ENCODE assay signal across 27 cellular contexts in genomic region chr6:129795261-129795660, GRCh38.
DNase-seq lines count a peak whose midpoint lies in the region; ATAC-seq and TF ChIP-seq lines count a peak whose summit lies in the region.
"Had no signal": no experiment of that assay in that cellular context is flagged by ENCODE, and none has a peak within 500 bp of the region (broad histone marks: within the 10 kb centered on the region; RNA-seq: fewer than 3 reads in every experiment).

No MANE protein-coding gene starts in this region.

- no peaks in the 10 kb centered on the region for H3K4me1 Mint-ChIP-seq in MCF 10A (ENCODE audit: insufficient read depth, unreplicated experiment)
- H3K4me1 Mint-ChIP-seq: stimulated activated naive CD8-positive, alpha-beta T cell treated with anti-CD3 and anti-CD28 coated beads, Interleukin-15, amount 100 ng/mL, for 72 hours had no signal

- H3K27me3 Mint-ChIP-seq in MCF 10A (ENCODE audit: insufficient read depth, unreplicated experiment) = no peaks in the 10 kb centered on the region
- H3K27me3 Mint-ChIP-seq: activated CD4-positive, alpha-beta memory T cell treated with anti-CD3 and anti-CD28 coated beads for 36 hours had no signal

- peaks cover 4% of the 10 kb centered on the region for H3K27me3 ChIP-seq in mammary epithelial cell (ENCODE audit: insufficient read depth, low read length)
- no peaks in the 10 kb centered on the region for H3K27me3 ChIP-seq in RWPE2 (ENCODE audit: insufficient read depth, poor library complexity, severe bottlenecking)
- H3K27me3 ChIP-seq: esophagus muscularis mucosa, ovary, upper lobe of right lung had no signal

- intact Hi-C loops in MCF 10A (cut with micrococcal nuclease) = no loop called here
- intact Hi-C loops in mammary epithelial cell (cut with micrococcal nuclease) = no loop called here

- WGBS in mammary epithelial cell (ENCODE audit: low coverage, missing lambda C conversion rate) = 75% methylated on average over 2 of the region's 2 CpGs

- H3K36me3 ChIP-seq in mammary epithelial cell (ENCODE audit: insufficient read depth, low read length) (no peaks in the 10 kb centered on the region), RWPE2 (ENCODE audit: low read depth) (no peaks in the 10 kb centered on the region)
- H3K36me3 ChIP-seq: esophagus muscularis mucosa, ovary, upper lobe of right lung, WERI-Rb-1 had no signal

- no peak overlapping the region for H3K4me3 Mint-ChIP-seq in MCF 10A (ENCODE audit: unreplicated experiment)
- H3K4me3 Mint-ChIP-seq: activated CD4-positive, alpha-beta memory T cell treated with anti-CD3 and anti-CD28 coated beads for 36 hours; CD4-positive, alpha-beta memory T cell; memory B cell; naive thymus-derived CD4-positive, alpha-beta T cell; stimulated activated naive CD8-positive, alpha-beta T cell treated with anti-CD3 and anti-CD28 coated beads, Interleukin-15, amount 100 ng/mL, for 72 hours; T-helper 17 cell had no signal

- BruUV-seq in MCF 10A (replicated peaks; lab: Mats Ljungman, UMichigan) (no TSS peak), mammary epithelial cell (replicated peaks; lab: Mats Ljungman, UMichigan) (no TSS peak)

- no peaks in the 10 kb centered on the region for H4K20me1 ChIP-seq in mammary epithelial cell (ENCODE audit: insufficient read depth, low read length)

- peak; percentile 95 for ATAC-seq in RWPE2 (ENCODE audit: low read depth)
- no peak for ATAC-seq in HG02852 (IDR thresholded peaks at IDR 0.05; ENCODE audit: unreplicated experiment)
- ATAC-seq: naive thymus-derived CD4-positive, alpha-beta T cell; stimulated activated naive CD8-positive, alpha-beta T cell treated with anti-CD3 and anti-CD28 coated beads, Interleukin-15, amount 100 ng/mL, for 72 hours; T-helper 17 cell; upper lobe of right lung had no signal

- H2AFZ ChIP-seq in mammary epithelial cell (ENCODE audit: low read depth, low read length) = no peak overlapping the region

- peak; percentile 86 for DNase-seq in MCF 10A (ENCODE audit: unreplicated experiment)
- no peak for DNase-seq in mammary epithelial cell
- no peak for DNase-seq in RWPE2 (ENCODE audit: low spot score)
- DNase-seq in iPS-NIHi11 (ENCODE audit: low spot score) = peak; percentile 14
- no peak for DNase-seq in GM19238 (ENCODE audit: insufficient read length, low spot score)
- no peak for DNase-seq in activated CD4-positive, alpha-beta T cell treated with anti-CD3 and anti-CD28 coated beads, Interleukin-2, amount 50 U/mL, for 48 hours
- DNase-seq in putamen (ENCODE audit: low spot score) = no peak
- DNase-seq: activated CD4-positive, alpha-beta memory T cell treated with anti-CD3 and anti-CD28 coated beads for 36 hours; activated naive CD4-positive, alpha-beta T cell; amygdala; CD4-positive, alpha-beta memory T cell; central memory CD4-positive, alpha-beta T cell; DMS79 treated with DMSO at 0.1 percent for 48 hours; KG1; naive thymus-derived CD4-positive, alpha-beta T cell; NCI-H1092; NCI-H2081; ovary; SIG-M5; stimulated activated CD4-positive, alpha-beta T cell treated with anti-CD3 and anti-CD28 coated beads, Interleukin-2, amount 100 ng/mL, for 48 hours; stimulated activated naive CD8-positive, alpha-beta T cell treated with anti-CD3 and anti-CD28 coated beads, Interleukin-15, amount 100 ng/mL, for 72 hours; T-helper 17 cell; upper lobe of right lung; WERI-Rb-1 had no signal

- no peak overlapping the region for H3K4me2 ChIP-seq in mammary epithelial cell (ENCODE audit: insufficient read depth, low read depth, low read length)

- H3K9ac ChIP-seq in mammary epithelial cell (ENCODE audit: insufficient read depth, low read length) = no peak overlapping the region

- H3K4me1 ChIP-seq in mammary epithelial cell (ENCODE audit: insufficient read depth, low read length) (no peaks in the 10 kb centered on the region), RWPE2 (ENCODE audit: insufficient read depth, poor library complexity, severe bottlenecking) (no peaks in the 10 kb centered on the region)
- H3K4me1 ChIP-seq: esophagus muscularis mucosa, upper lobe of right lung had no signal

- H3K27ac Mint-ChIP-seq in MCF 10A (ENCODE audit: low read depth, unreplicated experiment) = no peak overlapping the region
- H3K27ac Mint-ChIP-seq: activated CD4-positive, alpha-beta memory T cell treated with anti-CD3 and anti-CD28 coated beads for 36 hours; CD4-positive, alpha-beta memory T cell; memory B cell; naive thymus-derived CD4-positive, alpha-beta T cell; T-helper 17 cell had no signal

- no peaks in the 10 kb centered on the region for H3K79me2 ChIP-seq in mammary epithelial cell (ENCODE audit: insufficient read depth, low read length)

- in situ Hi-C loops in mammary epithelial cell (cut with MboI; ENCODE audit: low sequenced_read_pairs in 2 of 2) = no loop called here

- POLR2A ChIA-PET in MCF 10A (lab: Yijun Ruan, JAX) = interaction anchor here (0.6 to 0.7 kb wide), 2 partner anchors 38 to 305 kb away, joined by 3 read pairs; no protein-coding TSS in a partner anchor

- CTCF ChIA-PET in MCF 10A (lab: Yijun Ruan, JAX) (no interaction called here), mammary epithelial cell (lab: Charles Lee; ENCODE audit: low non-redundant PET) (no interaction called here)

- H3K27ac ChIP-seq in mammary epithelial cell (ENCODE audit: insufficient read depth, low read depth, low read length) (no peak overlapping the region), RWPE2 (ENCODE audit: poor library complexity, severe bottlenecking) (no peak overlapping the region)
- H3K27ac ChIP-seq: esophagus muscularis mucosa, ovary, upper lobe of right lung, WERI-Rb-1 had no signal

- dilution Hi-C loops in mammary epithelial cell (cut with HindIII; ENCODE audit: low sequenced_read_pairs) = no loop called here

- no peaks in the 10 kb centered on the region for H3K9me3 ChIP-seq in mammary epithelial cell (replicated peaks; ENCODE audit: insufficient read depth, low read length)
- peaks cover 2% of the 10 kb centered on the region for H3K9me3 ChIP-seq in RWPE2 (ENCODE audit: severe bottlenecking)
- H3K9me3 ChIP-seq: esophagus muscularis mucosa, ovary, upper lobe of right lung had no signal

- no peak for TF ChIP-seq CTCF in MCF 10A (IDR thresholded peaks at IDR 0.05; ENCODE audit: unreplicated experiment)
- TF ChIP-seq CTCF in mammary epithelial cell (conservative IDR thresholded peaks at IDR 0.05 in 1 of 2, IDR thresholded peaks at IDR 0.05 in 1 of 2; ENCODE audit: extremely low read depth in 1 of 2, insufficient read depth in 1 of 2, low read depth in 1 of 2, low read length in 2 of 2) = no peak
- no peak for TF ChIP-seq CTCF in RWPE2 (IDR thresholded peaks at IDR 0.05; ENCODE audit: poor library complexity, severe bottlenecking)

- no peak overlapping the region for H3K4me3 ChIP-seq in mammary epithelial cell (replicated peaks in 1 of 3; ENCODE audit: insufficient read depth in 1 of 3, low read depth in 2 of 3, low read length in 3 of 3)
- no peak overlapping the region for H3K4me3 ChIP-seq in RWPE2 (ENCODE audit: severe bottlenecking)
- H3K4me3 ChIP-seq: esophagus muscularis mucosa, ovary, upper lobe of right lung had no signal

- H3K9me3 Mint-ChIP-seq in MCF 10A (ENCODE audit: unreplicated experiment) = no peaks in the 10 kb centered on the region
- H3K9me3 Mint-ChIP-seq: activated CD4-positive, alpha-beta memory T cell treated with anti-CD3 and anti-CD28 coated beads for 36 hours; stimulated activated naive CD8-positive, alpha-beta T cell treated with anti-CD3 and anti-CD28 coated beads, Interleukin-15, amount 100 ng/mL, for 72 hours had no signal

- H3K36me3 Mint-ChIP-seq in MCF 10A (ENCODE audit: insufficient read depth, unreplicated experiment) = no peaks in the 10 kb centered on the region
- H3K36me3 Mint-ChIP-seq: activated CD4-positive, alpha-beta memory T cell treated with anti-CD3 and anti-CD28 coated beads for 36 hours; CD4-positive, alpha-beta memory T cell; memory B cell; naive thymus-derived CD4-positive, alpha-beta T cell had no signal

Comparison
In these comparisons a context has a peak if more than half of its experiments do, and no peak if none do; other contexts are left out.
1. DNase-seq: peak in MCF 10A (single experiment) and iPS-NIHi11 (single experiment); none in mammary epithelial cell (single experiment), RWPE2 (single experiment), GM19238 (single experiment), activated CD4-positive, alpha-beta T cell treated with anti-CD3 and anti-CD28 coated beads, Interleukin-2, amount 50 U/mL, for 48 hours (0 of 2) and putamen (single experiment).